ENCODE assay signal across 26 cellular contexts in the genomic region with DNA sequence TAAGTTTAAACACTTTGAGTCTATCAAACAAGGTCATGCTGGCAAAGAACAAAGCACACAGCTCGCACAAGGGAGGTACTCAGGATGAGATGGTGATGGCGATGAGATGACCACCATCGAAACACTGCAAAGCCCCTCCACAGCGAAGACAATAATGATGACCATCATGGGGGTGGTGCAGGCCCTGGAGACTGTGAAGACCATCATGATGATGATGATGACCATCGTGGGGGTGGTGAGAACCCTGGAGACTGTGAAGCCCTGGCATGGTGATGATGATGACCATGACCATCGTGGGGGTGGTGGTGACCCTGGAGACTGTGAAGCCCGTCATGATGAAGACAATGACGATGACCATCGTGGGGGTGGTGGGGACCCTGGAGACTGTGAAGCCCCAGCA.
"Had no signal": no experiment of that assay in that cellular context is flagged by ENCODE, and none has a peak within 500 bp of the region (broad histone marks: within the 10 kb centered on the region; RNA-seq: fewer than 3 reads in every experiment).

No MANE protein-coding gene starts in this region.

- H3K27ac ChIP-seq: neural progenitor cell, ovary, parathyroid adenoma, prostate gland, right lobe of liver, sigmoid colon, stomach, thoracic aorta, thyroid gland, tibial nerve, upper lobe of right lung, uterus had no signal

- ATAC-seq: naive thymus-derived CD4-positive, alpha-beta T cell; natural killer cell; right cardiac atrium; right lobe of liver; stimulated activated effector memory CD8-positive, alpha-beta T cell treated with anti-CD3 and anti-CD28 coated beads, Interleukin-12 subunit alpha, Interleukin-12 subunit beta, amount 100 ng/mL, for 72 hours; stimulated activated naive B cell treated with anti-CD40 and anti-IgM and Interleukin-4, amounts not matched to agents 10 μg/mL and 1 μg/mL and 100 μg/mL, for 72 hours; upper lobe of right lung had no signal

- H3K9me3 ChIP-seq: ovary, prostate gland, sigmoid colon, thoracic aorta, thyroid gland, upper lobe of right lung, uterus had no signal

- H3K4me3 ChIP-seq: neural progenitor cell, ovary, prostate gland, right lobe of liver, sigmoid colon, stomach, thoracic aorta, thyroid gland, tibial nerve, upper lobe of right lung, uterus had no signal

- H3K4me1 ChIP-seq: neural progenitor cell, parathyroid adenoma, prostate gland, right lobe of liver, sigmoid colon, stomach, thyroid gland, tibial nerve, upper lobe of right lung, uterus had no signal

- DNase-seq: naive thymus-derived CD4-positive, alpha-beta T cell; natural killer cell; occipital lobe; ovary; retina; right cardiac atrium; right lobe of liver; sigmoid colon; small intestine; stimulated activated CD4-positive, alpha-beta T cell treated with anti-CD3 and anti-CD28 coated beads, Interleukin-15, amount 100 ng/mL, for 24 hours; stimulated activated CD4-positive, alpha-beta T cell treated with anti-CD3 and anti-CD28 coated beads, Interleukin-2, amount 100 ng/mL, for 24 hours; stimulated activated CD4-positive, alpha-beta T cell treated with anti-CD3 and anti-CD28 coated beads, Interleukin-2, amount 100 ng/mL, for 48 hours; stimulated activated CD4-positive, alpha-beta T cell treated with anti-CD3 and anti-CD28 coated beads, Interleukin-4, amount 100 ng/mL, for 24 hours; stimulated activated naive B cell treated with anti-CD40 and anti-IgM and Interleukin-4, amounts not matched to agents 10 μg/mL and 1 μg/mL and 100 μg/mL, for 72 hours; stimulated activated naive CD4-positive, alpha-beta T cell treated with Interleukin-2 at 50 U/mL for 16 hours; stomach; thyroid gland; trophoblast cell; upper lobe of right lung; uterus had no signal

- H3K36me3 ChIP-seq: neural progenitor cell, ovary, prostate gland, right lobe of liver, sigmoid colon, stomach, thoracic aorta, thyroid gland, tibial nerve, upper lobe of right lung, uterus had no signal

- H3K27me3 ChIP-seq: neural progenitor cell, ovary, right lobe of liver, thyroid gland, tibial nerve, upper lobe of right lung, uterus had no signal
